In the genomic region with DNA sequence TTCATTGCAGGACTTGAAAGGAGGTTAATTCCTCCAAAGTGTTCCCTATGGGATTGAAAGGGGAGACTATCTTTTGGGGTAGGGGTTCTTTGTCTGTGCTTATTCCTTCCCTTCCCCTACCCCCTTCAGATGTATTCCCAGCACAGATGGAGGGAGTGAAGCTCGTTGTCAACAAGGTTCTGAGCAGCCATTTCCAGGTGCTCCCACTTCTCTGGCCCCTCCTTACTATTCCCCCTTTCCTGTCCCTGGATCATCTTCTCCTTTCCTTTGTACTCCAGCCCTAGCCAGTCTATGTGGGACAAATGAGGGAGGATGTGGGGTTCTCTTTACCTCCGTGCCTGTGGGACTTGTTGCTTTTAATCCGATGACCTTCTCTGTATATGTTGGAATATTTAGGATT, we compare ENCODE assay signal across 9 cellular contexts. TPM values are rescaled to one million over a fixed set of nuclear protein-coding genes. Genes with fewer than 3 reads are reported as not detected.
A peak's percentile ranks its signal among the peaks of the same experiment; 100 is the strongest.
DNase-seq lines count a peak whose midpoint lies in the region; ATAC-seq and TF ChIP-seq lines count a peak whose summit lies in the region.
"Had no signal": no experiment of that assay in that cellular context is flagged by ENCODE, and none has a peak within 500 bp of the region (broad histone marks: within the 10 kb centered on the region; RNA-seq: fewer than 3 reads in every experiment).

No MANE protein-coding gene starts in this region.

- intact Hi-C loops in CD14-positive monocyte (cut with micrococcal nuclease) = loop anchor here in 1 of 2 donors (5.0 kb wide), 2 partner anchors 86 to 156 kb away; partner anchors contain the start of gene SDHC

- H3K9me3 Mint-ChIP-seq in CD14-positive monocyte = peaks cover 0 to 2% (median 0%) of the 10 kb centered on the region in 7 donors
- no peaks in the 10 kb centered on the region for H3K9me3 Mint-ChIP-seq in natural killer cell treated with Interleukin-12 subunit alpha and Interleukin-12 subunit beta and Interleukin-15 and Interleukin-18, amount 100 ng/mL, for 72 hours

- peaks cover 50 to 54% of the 10 kb centered on the region in 2 donors for H3K36me3 Mint-ChIP-seq in CD14-positive monocyte
- peaks cover 5% of the 10 kb centered on the region for H3K36me3 Mint-ChIP-seq in natural killer cell treated with Interleukin-12 subunit alpha and Interleukin-12 subunit beta and Interleukin-15 and Interleukin-18, amount 100 ng/mL, for 72 hours

- H3K4me3 Mint-ChIP-seq in CD14-positive monocyte = peak overlapping the region; percentile 95 to 98
- peak overlapping the region; percentile 99 for H3K4me3 Mint-ChIP-seq in natural killer cell treated with Interleukin-12 subunit alpha and Interleukin-12 subunit beta and Interleukin-15 and Interleukin-18, amount 100 ng/mL, for 72 hours

- ATAC-seq in natural killer cell treated with Interleukin-12 subunit alpha and Interleukin-12 subunit beta and Interleukin-15 and Interleukin-18, amount 100 ng/mL, for 72 hours = no peak

- peak overlapping the region; percentile 94 for H3K4me3 ChIP-seq in choroid plexus epithelial cell (ENCODE audit: low read depth, low read length)

- DNase-seq in CD14-positive monocyte (ENCODE audit: low spot score) (no peak), NAMALWA (ENCODE audit: low spot score) (peak; percentile 40), choroid plexus epithelial cell (ENCODE audit: low read depth) (no peak), NCI-H2107 (lab: John Stamatoyannopoulos, UW) (no peak), HCEC 1CT (no peak), GM13977 (ENCODE audit: low spot score) (no peak), COLO668 (lab: John Stamatoyannopoulos, UW; ENCODE audit: unreplicated experiment) (no peak)
- no peak for DNase-seq in natural killer cell treated with Interleukin-12 subunit alpha and Interleukin-12 subunit beta and Interleukin-15 and Interleukin-18, amount 100 ng/mL, for 72 hours (ENCODE audit: low spot score)

- peaks cover 60% of the 10 kb centered on the region for H3K4me1 Mint-ChIP-seq in CD14-positive monocyte
- H3K4me1 Mint-ChIP-seq in natural killer cell treated with Interleukin-12 subunit alpha and Interleukin-12 subunit beta and Interleukin-15 and Interleukin-18, amount 100 ng/mL, for 72 hours (ENCODE audit: low read depth in 2 of 2) = peaks cover 39 to 48% of the 10 kb centered on the region in 2 donors

- in situ Hi-C loops in GM13977 (cut with MboI; ENCODE audit: low pct_unique_long_range_greater_than_20kb, low sequenced_read_pairs, unreplicated experiment) = loop anchor here (10.0 kb wide), 1 partner anchor 48 kb away; no protein-coding TSS in a partner anchor

- peaks cover 0 to 5% (median 1%) of the 10 kb centered on the region in 3 donors for H3K27me3 Mint-ChIP-seq in CD14-positive monocyte (ENCODE audit: low read depth in 3 of 3)
- H3K27me3 Mint-ChIP-seq in natural killer cell treated with Interleukin-12 subunit alpha and Interleukin-12 subunit beta and Interleukin-15 and Interleukin-18, amount 100 ng/mL, for 72 hours = no peaks in the 10 kb centered on the region

- peak overlapping the region in 5 of 7 donors; percentile 77 to 99 (median 92) for H3K27ac Mint-ChIP-seq in CD14-positive monocyte
- peak overlapping the region; percentile 92 to 95 for H3K27ac Mint-ChIP-seq in natural killer cell treated with Interleukin-12 subunit alpha and Interleukin-12 subunit beta and Interleukin-15 and Interleukin-18, amount 100 ng/mL, for 72 hours

- TF ChIP-seq CTCF in CD14-positive monocyte (IDR thresholded peaks at IDR 0.05) (no peak), choroid plexus epithelial cell (conservative IDR thresholded peaks at IDR 0.05; ENCODE audit: low read depth, low read length) (no peak), GM13977 (IDR thresholded peaks at IDR 0.05; ENCODE audit: extremely low read depth, insufficient read depth, missing control alignments) (no peak)

RNA-seq across cellular contexts. Expression of gene TOMM40L, which starts 0.9 kb away (rescaled TPM):
- 1 to 10 TPM; 3.8 to 5.2 TPM for polyA plus RNA-seq in CD14-positive monocyte
- 10 to 100 TPM; 25.9 to 27.8 TPM for total RNA-seq in natural killer cell treated with Interleukin-12 subunit alpha and Interleukin-12 subunit beta and Interleukin-15 and Interleukin-18, amount 100 ng/mL, for 72 hours

RNA-seq across cellular contexts. Expression of gene APOA2, which starts 3.3 kb away (rescaled TPM):
- not detected for polyA plus RNA-seq in CD14-positive monocyte
- total RNA-seq in natural killer cell treated with Interleukin-12 subunit alpha and Interleukin-12 subunit beta and Interleukin-15 and Interleukin-18, amount 100 ng/mL, for 72 hours = not detected
- total RNA-seq: T-helper 2 cell treated with Interferon-gamma antibody and Interleukin-4, amounts not matched to agents 100 ng/mL and 5 ng/mL, for 36 hours had no signal

RNA-seq across cellular contexts. Expression of gene NR1I3, which starts 11.2 kb away (rescaled TPM):
- not detected for polyA plus RNA-seq in CD14-positive monocyte
- total RNA-seq in natural killer cell treated with Interleukin-12 subunit alpha and Interleukin-12 subunit beta and Interleukin-15 and Interleukin-18, amount 100 ng/mL, for 72 hours = not detected
- total RNA-seq: T-helper 2 cell treated with Interferon-gamma antibody and Interleukin-4, amounts not matched to agents 100 ng/mL and 5 ng/mL, for 36 hours had no signal

RNA-seq across cellular contexts. Expression of gene FCER1G, which starts 11.7 kb away (rescaled TPM):
- 1,000 to 10,000 TPM; 2,686 to 4,191 TPM for polyA plus RNA-seq in CD14-positive monocyte
- 100 to 1,000 TPM; 111 to 583 TPM for total RNA-seq in natural killer cell treated with Interleukin-12 subunit alpha and Interleukin-12 subunit beta and Interleukin-15 and Interleukin-18, amount 100 ng/mL, for 72 hours

RNA-seq across cellular contexts. Expression of gene NDUFS2, which starts 24.6 kb away (rescaled TPM):
- 100 to 1,000 TPM; 101 to 119 TPM for polyA plus RNA-seq in CD14-positive monocyte
- total RNA-seq in natural killer cell treated with Interleukin-12 subunit alpha and Interleukin-12 subunit beta and Interleukin-15 and Interleukin-18, amount 100 ng/mL, for 72 hours = 10 to 100 TPM; 86.2 to 87.8 TPM
